ENCODE assay signal across 8 cellular contexts in genomic region chr20:41028359-41029149, GRCh38. TPM values are rescaled to one million over a fixed set of nuclear protein-coding genes. Genes with fewer than 3 reads are reported as not detected.
DNase-seq lines count a peak whose midpoint lies in the region; ATAC-seq and TF ChIP-seq lines count a peak whose summit lies in the region.

Gene TOP1, plus strand, starts transcription at chr20:41028822. Its CDS starts 246 bp downstream, at chr20:41029068.

- H3K27me3 ChIP-seq in SU-DHL-6 (ENCODE audit: low read length) (no peaks in the 10 kb centered on the region), ovary (no peaks in the 10 kb centered on the region), thyroid gland (no peaks in the 10 kb centered on the region)

- POLR2A ChIA-PET in activated naive CD8-positive, alpha-beta T cell treated with anti-CD3 and anti-CD28 coated beads, Interleukin-2, amount 10 ng/mL, durations not matched to agents 7 days and 5 days (lab: Charles Lee), result interaction anchor here (0.7 to 3.8 kb wide), 7 partner anchors 10 to 37 kb away, joined by 3 to 22 read pairs (median 4); no protein-coding TSS in a partner anchor

- peak within 1 kb of the TSS; percentile 87 for H3K27ac Mint-ChIP-seq in activated naive CD8-positive, alpha-beta T cell treated with anti-CD3 and anti-CD28 coated beads, Interleukin-2, amount 10 ng/mL, durations not matched to agents 7 days and 5 days

- H3K9me3 Mint-ChIP-seq in activated naive CD8-positive, alpha-beta T cell treated with anti-CD3 and anti-CD28 coated beads, Interleukin-2, amount 10 ng/mL, durations not matched to agents 7 days and 5 days, result no peaks in the 10 kb centered on the region

- peaks cover 41% of the 10 kb centered on the region for H3K4me1 Mint-ChIP-seq in activated naive CD8-positive, alpha-beta T cell treated with anti-CD3 and anti-CD28 coated beads, Interleukin-2, amount 10 ng/mL, durations not matched to agents 7 days and 5 days

- ATAC-seq in HG02678 (IDR thresholded peaks at IDR 0.05; ENCODE audit: unreplicated experiment), result peak; percentile 92
- peak; percentile 96 for ATAC-seq in activated naive CD8-positive, alpha-beta T cell treated with anti-CD3 and anti-CD28 coated beads, Interleukin-2, amount 10 ng/mL, durations not matched to agents 7 days and 5 days (ENCODE audit: low read depth)

- 0 to 1% (median 0%) methylated on average over 67 to 85 of the region's 85 CpGs for whole genome bisulfite sequencing in ovary, 3 donors
- WGBS in thyroid gland, 2 donors, result 0 to 1% methylated on average over 15 to 18 of the region's 85 CpGs

- peak within 1 kb of the TSS; percentile 82 for H3K4me3 Mint-ChIP-seq in activated naive CD8-positive, alpha-beta T cell treated with anti-CD3 and anti-CD28 coated beads, Interleukin-2, amount 10 ng/mL, durations not matched to agents 7 days and 5 days

- H3K4me1 ChIP-seq in ovary (ENCODE audit: insufficient read depth) (peaks cover 9% of the 10 kb centered on the region), thyroid gland (peaks cover 23 to 40% of the 10 kb centered on the region in 2 donors)

- peak within 1 kb of the TSS; percentile 99 for H3K4me2 ChIP-seq in SU-DHL-6 (ENCODE audit: low read depth, low read length, poor library complexity, severe bottlenecking)

- peaks cover 48% of the 10 kb centered on the region for H3K79me2 ChIP-seq in SU-DHL-6 (ENCODE audit: insufficient read depth, low read length)

- H3K9me2 ChIP-seq in SU-DHL-6 (replicated peaks; ENCODE audit: insufficient read depth, low read length), result no peaks in the 10 kb centered on the region

- no peaks in the 10 kb centered on the region for H3K9me3 ChIP-seq in SU-DHL-6 (ENCODE audit: insufficient read depth, low read length)
- no peaks in the 10 kb centered on the region for H3K9me3 ChIP-seq in ovary
- H3K9me3 ChIP-seq in thyroid gland, result no peaks in the 10 kb centered on the region

- TF ChIP-seq POLR2A in GM10847 (IDR thresholded peaks at IDR 0.05; ENCODE audit: extremely low read depth, insufficient read length) (peak; percentile 89), ovary (IDR thresholded peaks at IDR 0.05) (peak; percentile 99), thyroid gland (IDR thresholded peaks at IDR 0.05) (peak; percentile 94 to 99)

- H4K20me1 ChIP-seq in SU-DHL-6 (ENCODE audit: low read depth, low read length), result peaks cover 16% of the 10 kb centered on the region

- intact Hi-C loops in head of caudate nucleus (cut with DNase I) (no loop called here), ovary (cut with DNase I) (no loop called here), thyroid gland (cut with DNase I) (no loop called here)

- peak within 1 kb of the TSS; percentile 85 for H3K4me3 ChIP-seq in SU-DHL-6 (ENCODE audit: insufficient read depth, low read length, poor library complexity, severe bottlenecking)
- H3K4me3 ChIP-seq in ovary, result peak within 1 kb of the TSS; percentile 92
- peak within 1 kb of the TSS; percentile 86 to 100 (median 89) for H3K4me3 ChIP-seq in thyroid gland (replicated peaks in 1 of 3)

- H3F3A ChIP-seq in SU-DHL-6 (ENCODE audit: insufficient read depth), result 0 out of 2 replicates have a peak, but pooled peaks cover 4% of the 10 kb centered on the region

- H3K9ac ChIP-seq in SU-DHL-6 (ENCODE audit: low read length), result peak within 1 kb of the TSS; percentile 95

- no peaks in the 10 kb centered on the region for H3K27me3 Mint-ChIP-seq in activated naive CD8-positive, alpha-beta T cell treated with anti-CD3 and anti-CD28 coated beads, Interleukin-2, amount 10 ng/mL, durations not matched to agents 7 days and 5 days

- TF ChIP-seq EP300 in ovary (IDR thresholded peaks at IDR 0.05), result no peak

- H2AFZ ChIP-seq in SU-DHL-6 (ENCODE audit: low read depth, low read length, severe bottlenecking), result peak within 1 kb of the TSS; percentile 50

- DNase-seq in NCI-H128 (lab: John Stamatoyannopoulos, UW; ENCODE audit: unreplicated experiment) (peak; percentile 98), head of caudate nucleus (peak; percentile 100), ovary (peak; percentile 100), thyroid gland (peak; percentile 100)
- DNase-seq in activated naive CD8-positive, alpha-beta T cell treated with anti-CD3 and anti-CD28 coated beads, Interleukin-2, amount 10 ng/mL, durations not matched to agents 7 days and 5 days, result peak; percentile 99

- peaks cover 31% of the 10 kb centered on the region for H3K36me3 Mint-ChIP-seq in activated naive CD8-positive, alpha-beta T cell treated with anti-CD3 and anti-CD28 coated beads, Interleukin-2, amount 10 ng/mL, durations not matched to agents 7 days and 5 days

- TF ChIP-seq CTCF in SU-DHL-6 (IDR thresholded peaks at IDR 0.05; ENCODE audit: insufficient read depth, low read length, poor library complexity, severe bottlenecking), result no peak
- TF ChIP-seq CTCF in ovary (IDR thresholded peaks at IDR 0.05), result no peak
- TF ChIP-seq CTCF in thyroid gland (IDR thresholded peaks at IDR 0.05), result peak in 1 of 6 experiments; percentile 10

- peak within 1 kb of the TSS; percentile 65 for H3K27ac ChIP-seq in SU-DHL-6 (ENCODE audit: low read depth, low read length)
- H3K27ac ChIP-seq in ovary, result peak within 1 kb of the TSS; percentile 81 to 94
- peak within 1 kb of the TSS; percentile 78 to 98 (median 91) for H3K27ac ChIP-seq in thyroid gland

- H3K36me3 ChIP-seq in SU-DHL-6 (ENCODE audit: low read length), result peaks cover 4% of the 10 kb centered on the region; the same call in 1 of the 2 replicates
- H3K36me3 ChIP-seq in ovary, result no peaks in the 10 kb centered on the region
- H3K36me3 ChIP-seq in thyroid gland, result no peaks in the 10 kb centered on the region

RNA-seq across cellular contexts. Expression of gene TOP1, which starts in this region (rescaled TPM):
- total RNA-seq in activated naive CD8-positive, alpha-beta T cell treated with anti-CD3 and anti-CD28 coated beads, Interleukin-2, amount 10 ng/mL, durations not matched to agents 7 days and 5 days, result 10 to 100 TPM; 72.6 to 75.2 TPM
- total RNA-seq in ovary, result 10 to 100 TPM; 24.8 to 41.8 (median 35.6) TPM
- 10 to 100 TPM; 20.9 to 48.4 TPM for polyA plus RNA-seq in ovary
- 10 to 100 TPM; 31.3 to 46.3 (median 41.4) TPM for total RNA-seq in thyroid gland

Comparison
In these comparisons a context has a peak if more than half of its experiments do, and no peak if none do; other contexts are left out.
1. Peak in every context shown above with its lines: DNase-seq, ATAC-seq, H3K4me3 ChIP-seq and H3K27ac ChIP-seq.